In genomic region chr2:171433763-171434670, GRCh38 we compare ENCODE assay signal across 1 cellular context.
TF ChIP-seq lines count a peak whose summit lies in the region.

A gene with protein sequence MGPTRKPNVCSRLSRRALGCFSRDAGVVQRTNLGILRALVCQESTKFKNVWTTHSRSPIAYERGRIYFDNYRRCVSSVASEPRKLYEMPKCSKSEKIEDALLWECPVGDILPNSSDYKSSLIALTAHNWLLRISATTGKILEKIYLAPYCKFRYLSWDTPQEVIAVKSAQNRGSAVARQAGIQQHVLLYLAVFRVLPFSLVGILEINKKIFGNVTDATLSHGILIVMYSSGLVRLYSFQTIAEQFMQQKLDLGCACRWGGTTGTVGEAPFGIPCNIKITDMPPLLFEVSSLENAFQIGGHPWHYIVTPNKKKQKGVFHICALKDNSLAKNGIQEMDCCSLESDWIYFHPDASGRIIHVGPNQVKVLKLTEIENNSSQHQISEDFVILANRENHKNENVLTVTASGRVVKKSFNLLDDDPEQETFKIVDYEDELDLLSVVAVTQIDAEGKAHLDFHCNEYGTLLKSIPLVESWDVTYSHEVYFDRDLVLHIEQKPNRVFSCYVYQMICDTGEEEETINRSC (plus strand): TSS chr2:171434226. CDS start chr2:171434578, 352 bp downstream.
TSS of gene METTL8 (minus strand) at chr2:171433990. CDS start at chr2:171392185, 41,805 bp downstream.

TF ChIP-seq in HepG2, 621 proteins besides CTCF, POLR2A, EP300 and RAD21 (continued from another document and continues in another):
- peak; percentile 70 for TF ChIP-seq HINFP (CRISPR knock-in tag; IDR thresholded peaks at IDR 0.05; ENCODE audit: low read depth)
- TF ChIP-seq ZFP37 (CRISPR knock-in tag; IDR thresholded peaks at IDR 0.05; ENCODE audit: borderline replicate concordance): peak; percentile 63
- TF ChIP-seq ZNF75D (CRISPR knock-in tag; IDR thresholded peaks at IDR 0.05; ENCODE audit: borderline replicate concordance): no peak
- TF ChIP-seq HOXA5 (CRISPR knock-in tag; IDR thresholded peaks at IDR 0.05): peak; percentile 77; the same call in 1 of the 2 replicates
- TF ChIP-seq ZNF569 (CRISPR knock-in tag; IDR thresholded peaks at IDR 0.05; ENCODE audit: borderline replicate concordance): peak; percentile 96; the same call in 1 of the 2 replicates
- peak; percentile 72 for TF ChIP-seq E2F5 (CRISPR knock-in tag; conservative IDR thresholded peaks at IDR 0.05)
- TF ChIP-seq AHR (CRISPR knock-in tag; IDR thresholded peaks at IDR 0.05): peak; percentile 97
- peak; percentile 93 for TF ChIP-seq ZFAT (CRISPR knock-in tag; conservative IDR thresholded peaks at IDR 0.05)
- TF ChIP-seq PHB2 (IDR thresholded peaks at IDR 0.05; ENCODE audit: partially characterized antibody): no peak
- peak; percentile 93 for TF ChIP-seq THAP7 (CRISPR knock-in tag; IDR thresholded peaks at IDR 0.05)
- TF ChIP-seq FIP1L1 (IDR thresholded peaks at IDR 0.05; ENCODE audit: borderline replicate concordance, insufficient read depth, low read depth, low read length): 0 out of 2 replicates have a peak, but pooled peaks have one; percentile 6
- TF ChIP-seq GPBP1L1 (CRISPR knock-in tag; IDR thresholded peaks at IDR 0.05): no peak
- TF ChIP-seq U2AF1 (optimal IDR thresholded peaks at IDR 0.05; ENCODE audit: low read depth, low read length): peak; percentile 65
- TF ChIP-seq, protein P1, sequence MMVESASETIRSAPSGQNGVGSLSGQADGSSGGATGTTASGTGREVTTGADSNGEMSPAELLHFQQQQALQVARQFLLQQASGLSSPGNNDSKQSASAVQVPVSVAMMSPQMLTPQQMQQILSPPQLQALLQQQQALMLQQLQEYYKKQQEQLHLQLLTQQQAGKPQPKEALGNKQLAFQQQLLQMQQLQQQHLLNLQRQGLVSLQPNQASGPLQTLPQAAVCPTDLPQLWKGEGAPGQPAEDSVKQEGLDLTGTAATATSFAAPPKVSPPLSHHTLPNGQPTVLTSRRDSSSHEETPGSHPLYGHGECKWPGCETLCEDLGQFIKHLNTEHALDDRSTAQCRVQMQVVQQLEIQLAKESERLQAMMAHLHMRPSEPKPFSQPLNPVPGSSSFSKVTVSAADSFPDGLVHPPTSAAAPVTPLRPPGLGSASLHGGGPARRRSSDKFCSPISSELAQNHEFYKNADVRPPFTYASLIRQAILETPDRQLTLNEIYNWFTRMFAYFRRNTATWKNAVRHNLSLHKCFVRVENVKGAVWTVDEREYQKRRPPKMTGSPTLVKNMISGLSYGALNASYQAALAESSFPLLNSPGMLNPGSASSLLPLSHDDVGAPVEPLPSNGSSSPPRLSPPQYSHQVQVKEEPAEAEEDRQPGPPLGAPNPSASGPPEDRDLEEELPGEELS (CRISPR knock-in tag; IDR thresholded peaks at IDR 0.05): peak; percentile 41
- TF ChIP-seq NFAT5 (CRISPR knock-in tag; IDR thresholded peaks at IDR 0.05): 0 out of 2 replicates have a peak, but pooled peaks have one; percentile 83
- TF ChIP-seq NFE2L2 (IDR thresholded peaks at IDR 0.05; ENCODE audit: low read length): no peak
- peak; percentile 91 for TF ChIP-seq ASH2L (IDR thresholded peaks at IDR 0.05; ENCODE audit: insufficient read length, low read depth, low read length)
- TF ChIP-seq RBM22 (optimal IDR thresholded peaks at IDR 0.05; ENCODE audit: low read length): peak; percentile 42
- 0 out of 2 replicates have a peak, but pooled peaks have one; percentile 89 for TF ChIP-seq KLF15 (CRISPR knock-in tag; IDR thresholded peaks at IDR 0.05; ENCODE audit: borderline replicate concordance)
- TF ChIP-seq, protein P2, sequence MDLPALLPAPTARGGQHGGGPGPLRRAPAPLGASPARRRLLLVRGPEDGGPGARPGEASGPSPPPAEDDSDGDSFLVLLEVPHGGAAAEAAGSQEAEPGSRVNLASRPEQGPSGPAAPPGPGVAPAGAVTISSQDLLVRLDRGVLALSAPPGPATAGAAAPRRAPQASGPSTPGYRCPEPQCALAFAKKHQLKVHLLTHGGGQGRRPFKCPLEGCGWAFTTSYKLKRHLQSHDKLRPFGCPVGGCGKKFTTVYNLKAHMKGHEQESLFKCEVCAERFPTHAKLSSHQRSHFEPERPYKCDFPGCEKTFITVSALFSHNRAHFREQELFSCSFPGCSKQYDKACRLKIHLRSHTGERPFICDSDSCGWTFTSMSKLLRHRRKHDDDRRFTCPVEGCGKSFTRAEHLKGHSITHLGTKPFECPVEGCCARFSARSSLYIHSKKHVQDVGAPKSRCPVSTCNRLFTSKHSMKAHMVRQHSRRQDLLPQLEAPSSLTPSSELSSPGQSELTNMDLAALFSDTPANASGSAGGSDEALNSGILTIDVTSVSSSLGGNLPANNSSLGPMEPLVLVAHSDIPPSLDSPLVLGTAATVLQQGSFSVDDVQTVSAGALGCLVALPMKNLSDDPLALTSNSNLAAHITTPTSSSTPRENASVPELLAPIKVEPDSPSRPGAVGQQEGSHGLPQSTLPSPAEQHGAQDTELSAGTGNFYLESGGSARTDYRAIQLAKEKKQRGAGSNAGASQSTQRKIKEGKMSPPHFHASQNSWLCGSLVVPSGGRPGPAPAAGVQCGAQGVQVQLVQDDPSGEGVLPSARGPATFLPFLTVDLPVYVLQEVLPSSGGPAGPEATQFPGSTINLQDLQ (CRISPR knock-in tag; IDR thresholded peaks at IDR 0.05): peak; percentile 93; the same call in 1 of the 2 replicates
- TF ChIP-seq DBP (CRISPR knock-in tag; IDR thresholded peaks at IDR 0.05; ENCODE audit: not compliant biosample characterization): peak; percentile 94
- peak; percentile 94 for TF ChIP-seq MIER3 (CRISPR knock-in tag; IDR thresholded peaks at IDR 0.05; ENCODE audit: borderline replicate concordance)
- peak; percentile 97 for TF ChIP-seq IRF2 (CRISPR knock-in tag; IDR thresholded peaks at IDR 0.05)
- no peak for TF ChIP-seq ZBTB7A (CRISPR knock-in tag; IDR thresholded peaks at IDR 0.05)
- TF ChIP-seq MED8 (CRISPR knock-in tag; IDR thresholded peaks at IDR 0.05; ENCODE audit: insufficient replicate concordance): peak; percentile 44
- no peak; the same call in 1 of the 2 replicates for TF ChIP-seq ZNF775 (CRISPR knock-in tag; IDR thresholded peaks at IDR 0.05; ENCODE audit: borderline replicate concordance)
- TF ChIP-seq ZHX2 (IDR thresholded peaks at IDR 0.05; ENCODE audit: low read depth): peak; percentile 71
- peak; percentile 95; the same call in 1 of the 2 replicates for TF ChIP-seq ZHX2 (CRISPR knock-in tag; IDR thresholded peaks at IDR 0.05; ENCODE audit: borderline replicate concordance)
- no peak for TF ChIP-seq CENPX (CRISPR knock-in tag; IDR thresholded peaks at IDR 0.05)
